Comparison of ENCODE assay signal across 2 cellular contexts in the genomic region with DNA sequence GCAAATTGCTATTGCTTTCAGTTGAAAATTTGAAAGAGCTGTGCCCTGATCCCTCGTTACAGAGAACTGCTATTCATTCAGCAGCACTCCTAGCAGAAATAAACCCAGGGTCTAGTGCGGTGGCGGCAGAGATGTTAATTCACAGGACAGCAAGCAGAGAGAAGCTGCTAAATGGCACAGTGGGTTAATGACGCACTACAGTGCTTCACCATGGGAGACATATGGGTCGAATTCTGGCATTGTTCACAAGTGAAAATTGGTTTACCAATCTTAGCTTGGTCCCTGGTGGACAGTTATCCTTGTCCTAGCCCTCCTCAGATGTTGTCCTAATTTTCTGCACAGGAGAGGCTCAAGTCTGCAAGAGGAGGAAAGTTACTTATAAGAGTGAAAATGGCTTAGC.
TF ChIP-seq lines count a peak whose summit lies in the region.

No MANE protein-coding gene starts in this region.

TF ChIP-seq in SK-N-SH, 30 proteins besides CTCF, POLR2A, EP300 and RAD21:
- TF ChIP-seq RFX5 (IDR thresholded peaks at IDR 0.05; ENCODE audit: low read length) (no peak), NFIC (IDR thresholded peaks at IDR 0.05; ENCODE audit: borderline replicate concordance) (no peak), FOXJ3 (CRISPR knock-in tag; IDR thresholded peaks at IDR 0.05) (no peak), MXI1 (IDR thresholded peaks at IDR 0.05; ENCODE audit: low read depth, low read length) (no peak), MEF2A (IDR thresholded peaks at IDR 0.05; ENCODE audit: borderline replicate concordance, low read depth) (no peak), SIN3A (IDR thresholded peaks at IDR 0.05; ENCODE audit: borderline replicate concordance, low read depth, low read length) (no peak), ELF1 (IDR thresholded peaks at IDR 0.05) (no peak), TAF1 (IDR thresholded peaks at IDR 0.05; ENCODE audit: borderline replicate concordance, low read depth, low read length) (no peak), JUND (IDR thresholded peaks at IDR 0.05) (no peak)

TF ChIP-seq in SK-N-SH treated with all-trans-retinoic acid at 6 μM for 48 hours, 23 proteins besides CTCF, POLR2A, EP300 and RAD21:
- TF ChIP-seq, protein P1, sequence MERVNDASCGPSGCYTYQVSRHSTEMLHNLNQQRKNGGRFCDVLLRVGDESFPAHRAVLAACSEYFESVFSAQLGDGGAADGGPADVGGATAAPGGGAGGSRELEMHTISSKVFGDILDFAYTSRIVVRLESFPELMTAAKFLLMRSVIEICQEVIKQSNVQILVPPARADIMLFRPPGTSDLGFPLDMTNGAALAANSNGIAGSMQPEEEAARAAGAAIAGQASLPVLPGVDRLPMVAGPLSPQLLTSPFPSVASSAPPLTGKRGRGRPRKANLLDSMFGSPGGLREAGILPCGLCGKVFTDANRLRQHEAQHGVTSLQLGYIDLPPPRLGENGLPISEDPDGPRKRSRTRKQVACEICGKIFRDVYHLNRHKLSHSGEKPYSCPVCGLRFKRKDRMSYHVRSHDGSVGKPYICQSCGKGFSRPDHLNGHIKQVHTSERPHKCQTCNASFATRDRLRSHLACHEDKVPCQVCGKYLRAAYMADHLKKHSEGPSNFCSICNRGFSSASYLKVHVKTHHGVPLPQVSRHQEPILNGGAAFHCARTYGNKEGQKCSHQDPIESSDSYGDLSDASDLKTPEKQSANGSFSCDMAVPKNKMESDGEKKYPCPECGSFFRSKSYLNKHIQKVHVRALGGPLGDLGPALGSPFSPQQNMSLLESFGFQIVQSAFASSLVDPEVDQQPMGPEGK (CRISPR knock-in tag; IDR thresholded peaks at IDR 0.05; ENCODE audit: borderline replicate concordance): no peak
- no peak for TF ChIP-seq ZFP3 (CRISPR knock-in tag; IDR thresholded peaks at IDR 0.05)
- TF ChIP-seq, protein P2, sequence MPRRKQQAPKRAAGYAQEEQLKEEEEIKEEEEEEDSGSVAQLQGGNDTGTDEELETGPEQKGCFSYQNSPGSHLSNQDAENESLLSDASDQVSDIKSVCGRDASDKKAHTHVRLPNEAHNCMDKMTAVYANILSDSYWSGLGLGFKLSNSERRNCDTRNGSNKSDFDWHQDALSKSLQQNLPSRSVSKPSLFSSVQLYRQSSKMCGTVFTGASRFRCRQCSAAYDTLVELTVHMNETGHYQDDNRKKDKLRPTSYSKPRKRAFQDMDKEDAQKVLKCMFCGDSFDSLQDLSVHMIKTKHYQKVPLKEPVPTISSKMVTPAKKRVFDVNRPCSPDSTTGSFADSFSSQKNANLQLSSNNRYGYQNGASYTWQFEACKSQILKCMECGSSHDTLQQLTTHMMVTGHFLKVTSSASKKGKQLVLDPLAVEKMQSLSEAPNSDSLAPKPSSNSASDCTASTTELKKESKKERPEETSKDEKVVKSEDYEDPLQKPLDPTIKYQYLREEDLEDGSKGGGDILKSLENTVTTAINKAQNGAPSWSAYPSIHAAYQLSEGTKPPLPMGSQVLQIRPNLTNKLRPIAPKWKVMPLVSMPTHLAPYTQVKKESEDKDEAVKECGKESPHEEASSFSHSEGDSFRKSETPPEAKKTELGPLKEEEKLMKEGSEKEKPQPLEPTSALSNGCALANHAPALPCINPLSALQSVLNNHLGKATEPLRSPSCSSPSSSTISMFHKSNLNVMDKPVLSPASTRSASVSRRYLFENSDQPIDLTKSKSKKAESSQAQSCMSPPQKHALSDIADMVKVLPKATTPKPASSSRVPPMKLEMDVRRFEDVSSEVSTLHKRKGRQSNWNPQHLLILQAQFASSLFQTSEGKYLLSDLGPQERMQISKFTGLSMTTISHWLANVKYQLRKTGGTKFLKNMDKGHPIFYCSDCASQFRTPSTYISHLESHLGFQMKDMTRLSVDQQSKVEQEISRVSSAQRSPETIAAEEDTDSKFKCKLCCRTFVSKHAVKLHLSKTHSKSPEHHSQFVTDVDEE (CRISPR knock-in tag; IDR thresholded peaks at IDR 0.05): no peak
- no peak for TF ChIP-seq GLIS3 (CRISPR knock-in tag; IDR thresholded peaks at IDR 0.05)
- no peak for TF ChIP-seq TOX (CRISPR knock-in tag; IDR thresholded peaks at IDR 0.05; ENCODE audit: borderline replicate concordance)
- no peak for TF ChIP-seq ISL1 (CRISPR knock-in tag; IDR thresholded peaks at IDR 0.05)
- TF ChIP-seq ZC3H10 (CRISPR knock-in tag; IDR thresholded peaks at IDR 0.05): no peak
TF ChIP-seq in SK-N-SH treated with all-trans-retinoic acid at 6 μM for 48 hours: peak in this region for 0.
